ENCODE assay signal across 2 cellular contexts in genomic region chr9:131344931-131345535, GRCh38. TPM values are rescaled to one million over a fixed set of nuclear protein-coding genes. Genes with fewer than 3 reads are reported as not detected.
"Had no signal": no experiment of that assay in that cellular context is flagged by ENCODE, and none has a peak within 500 bp of the region (broad histone marks: within the 10 kb centered on the region; RNA-seq: fewer than 3 reads in every experiment).

No MANE protein-coding gene starts in this region.

RNA-seq across cellular contexts. Expression of gene PLPP7, which starts 55.5 kb away (rescaled TPM):
- total RNA-seq: MCF 10A, PC-9 had no signal
